Comparison of ENCODE assay signal across 7 cellular contexts in genomic region chr7:6397759-6398495, GRCh38. TPM values are rescaled to one million over a fixed set of nuclear protein-coding genes. Genes with fewer than 3 reads are reported as not detected.
DNase-seq lines count a peak whose midpoint lies in the region; FAIRE-seq and TF ChIP-seq lines count a peak whose summit lies in the region.
"Not testable (repeated sequence)": the region's sequence is repeated elsewhere in the genome, so short reads cannot be mapped to it uniquely, and the experiment has no call there.

No MANE protein-coding gene starts in this region.

- WGBS in GM23248 (ENCODE audit: low coverage in 1 of 2, low lambda C conversion rate in 2 of 2, missing lambda C conversion rate in 2 of 2), 2 experiments = 52 to 59% methylated on average over 15 of the region's 15 CpGs
- WGBS in esophagus, 2 donors = 68% methylated on average over 15 of the region's 15 CpGs
- WGBS in spleen, 5 donors = 76 to 83% (median 79%) methylated on average over 14 to 15 of the region's 15 CpGs

- H4K20me1 ChIP-seq in GM23248 (ENCODE audit: insufficient read depth) = peaks cover 46% of the 10 kb centered on the region
- peaks cover 26% of the 10 kb centered on the region for H4K20me1 ChIP-seq in keratinocyte (ENCODE audit: control insufficient read depth, extremely low read depth, insufficient read depth, low read length)

- intact Hi-C loops in breast epithelium (cut with DNase I; ENCODE audit: low total_unique reads); spleen (cut with DNase I; ENCODE audit: low total_unique reads): not testable (repeated sequence)

- dilution Hi-C loops in keratinocyte (cut with MboI; ENCODE audit: extremely low pct_ligation_motif_present, low sequenced_read_pairs) = not testable (repeated sequence)

- H3K4me1 ChIP-seq in GM23248 (ENCODE audit: insufficient read depth) = peaks cover 41% of the 10 kb centered on the region
- peaks cover 8 to 27% of the 10 kb centered on the region in 2 donors for H3K4me1 ChIP-seq in breast epithelium
- H3K4me1 ChIP-seq in esophagus (ENCODE audit: control insufficient read depth in 2 of 2, insufficient read depth in 2 of 2, low read length in 1 of 2) = peaks cover 12 to 37% of the 10 kb centered on the region in 2 donors
- peaks cover 52% of the 10 kb centered on the region for H3K4me1 ChIP-seq in keratinocyte (ENCODE audit: control insufficient read depth, extremely low read depth, insufficient read depth, low read length)
- peaks cover 24 to 91% (median 69%) of the 10 kb centered on the region in 6 donors for H3K4me1 ChIP-seq in spleen

- TF ChIP-seq CTCF in breast epithelium (IDR thresholded peaks at IDR 0.05); keratinocyte (optimal IDR thresholded peaks at IDR 0.05 in 1 of 3, IDR thresholded peaks at IDR 0.05 in 1 of 3, conservative IDR thresholded peaks at IDR 0.05 in 1 of 3; ENCODE audit: extremely low read depth in 1 of 3, insufficient read depth in 2 of 3, low read length in 3 of 3); nephron progenitor cell (IDR thresholded peaks at IDR 0.05); spleen (IDR thresholded peaks at IDR 0.05 in 8 of 11, conservative IDR thresholded peaks at IDR 0.05 in 3 of 11): not testable (repeated sequence)

- H3K9me3 Mint-ChIP-seq in activated CD4-positive, alpha-beta T cell treated with anti-CD3 and anti-CD28 coated beads, Interleukin-2, amount 10 ng/mL, durations not matched to agents 7 days and 5 days; nephron progenitor cell: not testable (repeated sequence)

- CTCF ChIA-PET in activated CD4-positive, alpha-beta T cell treated with anti-CD3 and anti-CD28 coated beads, Interleukin-2, amount 10 ng/mL, durations not matched to agents 7 days and 5 days (lab: Charles Lee) = interaction anchor here (2.0 kb wide), 1 partner anchor 9 kb away, joined by 8 read pairs; no protein-coding TSS in a partner anchor

- H3K9me3 ChIP-seq in GM23248 (ENCODE audit: low read depth); breast epithelium; esophagus (ENCODE audit: control insufficient read depth in 2 of 2, insufficient read depth in 1 of 2, low read depth in 1 of 2, low read length in 1 of 2); keratinocyte (ENCODE audit: control insufficient read depth, low read depth, low read length); spleen: not testable (repeated sequence)

- H3K9me1 ChIP-seq in keratinocyte (ENCODE audit: control insufficient read depth, extremely low read depth, insufficient read depth, low read length) = not testable (repeated sequence)

- POLR2A ChIA-PET in activated CD4-positive, alpha-beta T cell treated with anti-CD3 and anti-CD28 coated beads, Interleukin-2, amount 10 ng/mL, durations not matched to agents 7 days and 5 days (lab: Charles Lee) = not testable (repeated sequence)

- H3K4me2 ChIP-seq in GM23248 (ENCODE audit: unreplicated experiment) (peak overlapping the region; percentile 1), keratinocyte (ENCODE audit: control insufficient read depth, extremely low read depth, insufficient read depth, low read depth, low read length) (peak overlapping the region; percentile 90)

- peaks cover 44% of the 10 kb centered on the region for H3K4me1 Mint-ChIP-seq in activated CD4-positive, alpha-beta T cell treated with anti-CD3 and anti-CD28 coated beads, Interleukin-2, amount 10 ng/mL, durations not matched to agents 7 days and 5 days
- peaks cover 32% of the 10 kb centered on the region for H3K4me1 Mint-ChIP-seq in nephron progenitor cell

- H3K27me3 ChIP-seq in GM23248 (replicated peaks; ENCODE audit: insufficient read depth); breast epithelium; esophagus (ENCODE audit: control insufficient read depth in 1 of 2, insufficient read depth in 2 of 2, low read length in 2 of 2); keratinocyte (ENCODE audit: control insufficient read depth, extremely low read depth, insufficient read depth, low read length); spleen (replicated peaks in 1 of 7): not testable (repeated sequence)

- not testable (repeated sequence) for FAIRE-seq in keratinocyte (lab: Jason Lieb, UNC)

- peaks cover 37% of the 10 kb centered on the region for H3F3A ChIP-seq in GM23248 (ENCODE audit: insufficient read depth)

- in situ Hi-C loops in GM23248 (cut with MboI) = not testable (repeated sequence)

- not testable (repeated sequence) for H3K9me2 ChIP-seq in GM23248 (ENCODE audit: insufficient read depth)

- DNase-seq in GM23248; activated CD4-positive, alpha-beta T cell treated with anti-CD3 and anti-CD28 coated beads, Interleukin-2, amount 10 ng/mL, durations not matched to agents 7 days and 5 days; breast epithelium (ENCODE audit: low spot score in 2 of 2); keratinocyte (ENCODE audit: low read depth, low spot score); nephron progenitor cell: not testable (repeated sequence)
- DNase-seq in spleen = peak; percentile 44

- H3K4me3 ChIP-seq in GM23248 (0 out of 2 replicates have a peak overlapping the region, but pooled peaks have one; percentile 14), breast epithelium (peak overlapping the region in 2 of 3 donors; percentile 13 to 22), keratinocyte (ENCODE audit: control insufficient read depth in 2 of 3, extremely low read depth in 1 of 3, insufficient read depth in 2 of 3, low read depth in 1 of 3, low read length in 3 of 3) (peak overlapping the region; percentile 19 to 68 (median 64))
- H3K4me3 ChIP-seq in esophagus (ENCODE audit: low read depth in 1 of 2, low read length in 2 of 2); spleen: not testable (repeated sequence)

- H3K4me3 Mint-ChIP-seq in activated CD4-positive, alpha-beta T cell treated with anti-CD3 and anti-CD28 coated beads, Interleukin-2, amount 10 ng/mL, durations not matched to agents 7 days and 5 days; nephron progenitor cell: not testable (repeated sequence)

- not testable (repeated sequence) for TF ChIP-seq POLR2A in breast epithelium (IDR thresholded peaks at IDR 0.05); spleen (IDR thresholded peaks at IDR 0.05)

- H3K79me2 ChIP-seq in GM23248 (ENCODE audit: insufficient read depth) (peaks cover 100% of the 10 kb centered on the region), keratinocyte (ENCODE audit: control insufficient read depth, insufficient read depth, low read length) (peaks cover 86% of the 10 kb centered on the region)

- H3K9ac ChIP-seq in GM23248 = not testable (repeated sequence)
- peak overlapping the region; percentile 77 for H3K9ac ChIP-seq in keratinocyte (ENCODE audit: control insufficient read depth, extremely low read depth, insufficient read depth, low read length)

- peak overlapping the region; percentile 54 for H3K27ac Mint-ChIP-seq in activated CD4-positive, alpha-beta T cell treated with anti-CD3 and anti-CD28 coated beads, Interleukin-2, amount 10 ng/mL, durations not matched to agents 7 days and 5 days
- H3K27ac Mint-ChIP-seq in nephron progenitor cell = peak overlapping the region; percentile 82

- H3K36me3 ChIP-seq in GM23248 (ENCODE audit: low read depth) = peaks cover 40% of the 10 kb centered on the region; the same call in 1 of the 2 replicates
- H3K36me3 ChIP-seq in breast epithelium = not testable (repeated sequence)
- H3K36me3 ChIP-seq in esophagus (ENCODE audit: control insufficient read depth in 2 of 2, insufficient read depth in 2 of 2, low read length in 1 of 2) = peaks cover 13 to 18% of the 10 kb centered on the region in 2 donors
- peaks cover 9 to 23% of the 10 kb centered on the region in 2 experiments for H3K36me3 ChIP-seq in keratinocyte (ENCODE audit: control insufficient read depth in 2 of 2, extremely low read depth in 1 of 2, insufficient read depth in 2 of 2, low read length in 2 of 2)
- H3K36me3 ChIP-seq in spleen = peaks cover 0 to 85% (median 44%) of the 10 kb centered on the region in 6 donors

- not testable (repeated sequence) for H2AFZ ChIP-seq in GM23248; keratinocyte (ENCODE audit: control insufficient read depth, low read length)

- H3K36me3 Mint-ChIP-seq in activated CD4-positive, alpha-beta T cell treated with anti-CD3 and anti-CD28 coated beads, Interleukin-2, amount 10 ng/mL, durations not matched to agents 7 days and 5 days (ENCODE audit: low read depth) = peaks cover 40% of the 10 kb centered on the region
- H3K36me3 Mint-ChIP-seq in nephron progenitor cell (ENCODE audit: low read depth) = peaks cover 67% of the 10 kb centered on the region

- not testable (repeated sequence) for H3K27ac ChIP-seq in GM23248
- H3K27ac ChIP-seq in breast epithelium = peak overlapping the region; percentile 45 to 72
- peak overlapping the region; percentile 73 to 82 for H3K27ac ChIP-seq in esophagus (ENCODE audit: low read depth in 2 of 2, low read length in 1 of 2)
- peak overlapping the region; percentile 81 for H3K27ac ChIP-seq in keratinocyte (ENCODE audit: control insufficient read depth, insufficient read depth, low read length)
- peak overlapping the region in 3 of 8 donors; percentile 18 to 81 (median 29) for H3K27ac ChIP-seq in spleen

- H3K27me3 Mint-ChIP-seq in activated CD4-positive, alpha-beta T cell treated with anti-CD3 and anti-CD28 coated beads, Interleukin-2, amount 10 ng/mL, durations not matched to agents 7 days and 5 days; nephron progenitor cell (ENCODE audit: low read depth, poor library complexity): not testable (repeated sequence)

RNA-seq across cellular contexts. Expression of gene RAC1, which starts 23.6 kb away (rescaled TPM):
- total RNA-seq in GM23248 (2014; rRNA removed; shearing (Covaris generic)) = 68.8 and 95.4 TPM in 2 replicates
- 612 and 613 TPM in 2 replicates for polyA plus RNA-seq in GM23248 (2016; fragmentation: Nextera tagmentation; extraction: Ambion mirVana)
- 100 to 1,000 TPM; 170 to 187 TPM for total RNA-seq in activated CD4-positive, alpha-beta T cell treated with anti-CD3 and anti-CD28 coated beads, Interleukin-2, amount 10 ng/mL, durations not matched to agents 7 days and 5 days
- 100 to 1,000 TPM; 103 to 121 (median 121) TPM for total RNA-seq in breast epithelium
- polyA plus RNA-seq in esophagus = 100 to 1,000 TPM; 440 to 451 TPM
- polyA plus RNA-seq in keratinocyte = 346 to 659 TPM (median 493 TPM) in 3 replicates
- 140 TPM for polyA plus RNA-seq in keratinocyte (2011; ENCODE audit: low read depth)
- polyA plus RNA-seq in keratinocyte (2011; cell fraction: cytosol; rRNA removed) = 508 and 578 TPM in 2 replicates
- polyA plus RNA-seq in keratinocyte (2011; cell fraction: nucleus; rRNA removed) = 330 and 385 TPM in 2 replicates
- 351 and 430 TPM in 2 replicates for polyA plus RNA-seq in keratinocyte (2012; ENCODE audit: low replicate concordance)
- 134 to 352 TPM (median 344 TPM) in 3 replicates for polyA minus RNA-seq in keratinocyte
- polyA minus RNA-seq in keratinocyte (2011; cell fraction: cytosol; rRNA and poly(A)+ RNA removed) = 249 TPM
- 49.1 and 95.7 TPM in 2 replicates for polyA minus RNA-seq in keratinocyte (2011; cell fraction: nucleus; rRNA and poly(A)+ RNA removed)
- total RNA-seq in spleen = 100 to 1,000 TPM; 135 to 200 (median 174) TPM
- 100 to 1,000 TPM; 137 to 185 (median 162) TPM for polyA plus RNA-seq in spleen

RNA-seq across cellular contexts. Expression of gene FAM220A, which starts 49.2 kb away (rescaled TPM):
- 18.0 and 23.7 TPM in 2 replicates for total RNA-seq in GM23248 (2014; rRNA removed; shearing (Covaris generic))
- polyA plus RNA-seq in GM23248 (2016; fragmentation: Nextera tagmentation; extraction: Ambion mirVana) = 21.0 and 21.1 TPM in 2 replicates
- 10 to 100 TPM; 11.2 to 17.2 TPM for total RNA-seq in activated CD4-positive, alpha-beta T cell treated with anti-CD3 and anti-CD28 coated beads, Interleukin-2, amount 10 ng/mL, durations not matched to agents 7 days and 5 days
- total RNA-seq in breast epithelium = 10 to 100 TPM; 14.4 to 18.7 (median 14.7) TPM
- polyA plus RNA-seq in esophagus = 1 to 10 TPM; 9.2 to 9.6 TPM
- 11.5 to 17.2 TPM (median 16.8 TPM) in 3 replicates for polyA plus RNA-seq in keratinocyte
- polyA plus RNA-seq in keratinocyte (2011; ENCODE audit: low read depth) = 10.2 TPM
- 15.1 and 25.3 TPM in 2 replicates for polyA plus RNA-seq in keratinocyte (2011; cell fraction: cytosol; rRNA removed)
- polyA plus RNA-seq in keratinocyte (2011; cell fraction: nucleus; rRNA removed) = 9.7 and 10.0 TPM in 2 replicates
- polyA plus RNA-seq in keratinocyte (2012; ENCODE audit: low replicate concordance) = 9.9 and 17.8 TPM in 2 replicates
- 6.3 to 14.4 TPM (median 10.8 TPM) in 3 replicates for polyA minus RNA-seq in keratinocyte
- 49.5 TPM for polyA minus RNA-seq in keratinocyte (2011; cell fraction: cytosol; rRNA and poly(A)+ RNA removed)
- 3.6 and 4.7 TPM in 2 replicates for polyA minus RNA-seq in keratinocyte (2011; cell fraction: nucleus; rRNA and poly(A)+ RNA removed)
- total RNA-seq in spleen = 10 to 100 TPM; 10.5 to 14.6 (median 12.2) TPM
- polyA plus RNA-seq in spleen = 10 to 100 TPM in 2 of 3 donors, 1 to 10 TPM in 1; 6.3 to 10.3 (median 10.2) TPM

RNA-seq across cellular contexts. Expression of gene DAGLB, which starts 49.8 kb away (rescaled TPM):
- 31.7 and 37.6 TPM in 2 replicates for total RNA-seq in GM23248 (2014; rRNA removed; shearing (Covaris generic))
- 24.8 and 26.7 TPM in 2 replicates for polyA plus RNA-seq in GM23248 (2016; fragmentation: Nextera tagmentation; extraction: Ambion mirVana)
- 10 to 100 TPM; 18.3 to 22.4 TPM for total RNA-seq in activated CD4-positive, alpha-beta T cell treated with anti-CD3 and anti-CD28 coated beads, Interleukin-2, amount 10 ng/mL, durations not matched to agents 7 days and 5 days
- total RNA-seq in breast epithelium = 10 to 100 TPM; 15.4 to 18.0 (median 17.6) TPM
- 1 to 10 TPM; 8.4 to 9.2 TPM for polyA plus RNA-seq in esophagus
- 15.5 to 29.7 TPM (median 20.8 TPM) in 3 replicates for polyA plus RNA-seq in keratinocyte
- 24.8 TPM for polyA plus RNA-seq in keratinocyte (2011; ENCODE audit: low read depth)
- 7.7 and 7.9 TPM in 2 replicates for polyA plus RNA-seq in keratinocyte (2011; cell fraction: cytosol; rRNA removed)
- 59.6 and 61.5 TPM in 2 replicates for polyA plus RNA-seq in keratinocyte (2011; cell fraction: nucleus; rRNA removed)
- 13.1 and 32.3 TPM in 2 replicates for polyA plus RNA-seq in keratinocyte (2012; ENCODE audit: low replicate concordance)
- polyA minus RNA-seq in keratinocyte = 34.8 to 51.1 TPM (median 41.2 TPM) in 3 replicates
- polyA minus RNA-seq in keratinocyte (2011; cell fraction: cytosol; rRNA and poly(A)+ RNA removed) = 20.7 TPM
- 53.1 and 91.4 TPM in 2 replicates for polyA minus RNA-seq in keratinocyte (2011; cell fraction: nucleus; rRNA and poly(A)+ RNA removed)
- total RNA-seq in spleen = 10 to 100 TPM; 14.4 to 35.1 (median 25.3) TPM
- polyA plus RNA-seq in spleen = 10 to 100 TPM in 2 of 3 donors, 1 to 10 TPM in 1; 7.2 to 29.2 (median 18.4) TPM
